ENCODE assay signal across 22 cellular contexts in genomic region chr5:157345485-157345884, GRCh38.
DNase-seq lines count a peak whose midpoint lies in the region; ATAC-seq, FAIRE-seq and TF ChIP-seq lines count a peak whose summit lies in the region.
"Had no signal": no experiment of that assay in that cellular context is flagged by ENCODE, and none has a peak within 500 bp of the region (broad histone marks: within the 10 kb centered on the region; RNA-seq: fewer than 3 reads in every experiment).

No MANE protein-coding gene starts in this region.

- H3K9me3 Mint-ChIP-seq in T-helper 2 cell treated with Interferon-gamma antibody and Interleukin-4, amounts not matched to agents 5 μg/mL and 100 μg/mL, for 36 hours, result no peaks in the 10 kb centered on the region
- no peaks in the 10 kb centered on the region for H3K9me3 Mint-ChIP-seq in CD4-positive, alpha-beta T cell
- peaks cover 3 to 5% of the 10 kb centered on the region in 2 donors for H3K9me3 Mint-ChIP-seq in activated naive CD4-positive, alpha-beta T cell treated with anti-CD3 and anti-CD28 coated beads, Interleukin-2, amount 50 U/mL, for 72 hours
- H3K9me3 Mint-ChIP-seq in memory B cell, result no peaks in the 10 kb centered on the region

- H3K4me1 Mint-ChIP-seq in T-helper 2 cell treated with Interferon-gamma antibody and Interleukin-4, amounts not matched to agents 5 μg/mL and 100 μg/mL, for 36 hours (ENCODE audit: low read depth), result peaks cover 25% of the 10 kb centered on the region
- peaks cover 37% of the 10 kb centered on the region for H3K4me1 Mint-ChIP-seq in CD4-positive, alpha-beta T cell (ENCODE audit: low read depth)
- peaks cover 7% of the 10 kb centered on the region for H3K4me1 Mint-ChIP-seq in memory B cell

- H3K27me3 ChIP-seq in CD4-positive, alpha-beta T cell (ENCODE audit: control insufficient read depth, insufficient read depth, low read length), result no peaks in the 10 kb centered on the region
- H3K27me3 ChIP-seq: adrenal gland, cardiac muscle cell, hepatocyte, suprapubic skin had no signal

- intact Hi-C loops in CD4-positive, alpha-beta T cell (cut with DNase I, micrococcal nuclease), result no loop called here

- no peak for ATAC-seq in CD4-positive, alpha-beta T cell (ENCODE audit: poor library complexity)
- peak in 1 of 2 donors; percentile 10 for ATAC-seq in activated naive CD4-positive, alpha-beta T cell treated with anti-CD3 and anti-CD28 coated beads, Interleukin-2, amount 50 U/mL, for 72 hours
- ATAC-seq in memory B cell (ENCODE audit: low read depth) (no peak), HG03457 (IDR thresholded peaks at IDR 0.05; ENCODE audit: unreplicated experiment) (no peak)
- ATAC-seq: K562 had no signal

- CTCF ChIA-PET in CD4-positive, alpha-beta T cell (lab: Charles Lee), result interaction anchor here (1.5 to 3.4 kb wide), 4 partner anchors 10 to 398 kb away, joined by 4 to 10 read pairs (median 6); partner anchors contain the start of gene LSM11

- peak overlapping the region; percentile 21 for H3K27ac Mint-ChIP-seq in T-helper 2 cell treated with Interferon-gamma antibody and Interleukin-4, amounts not matched to agents 5 μg/mL and 100 μg/mL, for 36 hours
- peak overlapping the region; percentile 84 for H3K27ac Mint-ChIP-seq in CD4-positive, alpha-beta T cell
- H3K27ac Mint-ChIP-seq in activated naive CD4-positive, alpha-beta T cell treated with anti-CD3 and anti-CD28 coated beads, Interleukin-2, amount 50 U/mL, for 72 hours, result peak overlapping the region; percentile 79 to 84
- peak overlapping the region; percentile 83 for H3K27ac Mint-ChIP-seq in memory B cell

- peaks cover 80% of the 10 kb centered on the region for H3K36me3 Mint-ChIP-seq in T-helper 2 cell treated with Interferon-gamma antibody and Interleukin-4, amounts not matched to agents 5 μg/mL and 100 μg/mL, for 36 hours (ENCODE audit: low read depth)
- peaks cover 93% of the 10 kb centered on the region for H3K36me3 Mint-ChIP-seq in CD4-positive, alpha-beta T cell (ENCODE audit: low read depth)
- peaks cover 31 to 75% of the 10 kb centered on the region in 2 donors for H3K36me3 Mint-ChIP-seq in activated naive CD4-positive, alpha-beta T cell treated with anti-CD3 and anti-CD28 coated beads, Interleukin-2, amount 50 U/mL, for 72 hours
- peaks cover 42% of the 10 kb centered on the region for H3K36me3 Mint-ChIP-seq in memory B cell

- no peak for DNase-seq in T-helper 2 cell treated with Interferon-gamma antibody and Interleukin-4, amounts not matched to agents 5 μg/mL and 100 μg/mL, for 36 hours (ENCODE audit: low spot score)
- no peak for DNase-seq in T-helper 2 cell
- no peak for DNase-seq in CD4-positive, alpha-beta T cell
- DNase-seq in activated naive CD4-positive, alpha-beta T cell treated with anti-CD3 and anti-CD28 coated beads, Interleukin-2, amount 50 U/mL, for 72 hours (ENCODE audit: low spot score in 2 of 2), result no peak
- no peak for DNase-seq in memory B cell (ENCODE audit: low spot score in 2 of 2)
- DNase-seq in frontal cortex (ENCODE audit: low spot score in 2 of 2), result no peak
- DNase-seq in NCI-H510A treated with DMSO at 0.1 percent for 48 hours (lab: John Stamatoyannopoulos, UW), result no peak
- DNase-seq: activated CD4-positive, CD25-positive, alpha-beta regulatory T cell treated with anti-CD3 and anti-CD28 coated beads, Interleukin-2, amount 50 U/mL, for 72 hours; BE2C; EL; foreskin fibroblast; NCI-H187; NCI-H446 treated with DMSO at 0.1 percent for 48 hours; stimulated activated CD4-positive, alpha-beta T cell treated with anti-CD3 and anti-CD28 coated beads, Interleukin-4, amount 100 ng/mL, for 4 hours had no signal

- no peak overlapping the region for H3K4me3 Mint-ChIP-seq in T-helper 2 cell treated with Interferon-gamma antibody and Interleukin-4, amounts not matched to agents 5 μg/mL and 100 μg/mL, for 36 hours
- no peak overlapping the region for H3K4me3 Mint-ChIP-seq in CD4-positive, alpha-beta T cell
- H3K4me3 Mint-ChIP-seq in memory B cell, result no peak overlapping the region

- no peak for FAIRE-seq in frontal cortex (lab: Jason Lieb, UNC)
- FAIRE-seq: H54, K562 had no signal

- no peaks in the 10 kb centered on the region for H3K9me3 ChIP-seq in CD4-positive, alpha-beta T cell (ENCODE audit: control insufficient read depth, low read length)
- H3K9me3 ChIP-seq: adrenal gland, BE2C, suprapubic skin had no signal

- H3K27ac ChIP-seq in CD4-positive, alpha-beta T cell (ENCODE audit: low read depth, low read length), result no peak overlapping the region
- H3K27ac ChIP-seq: hepatocyte, SK-N-MC, suprapubic skin had no signal

- TF ChIP-seq CTCF in CD4-positive, alpha-beta T cell (IDR thresholded peaks at IDR 0.05), result no peak

- POLR2A ChIA-PET in CD4-positive, alpha-beta T cell (lab: Charles Lee), result no interaction called here

- H3K27me3 Mint-ChIP-seq in T-helper 2 cell treated with Interferon-gamma antibody and Interleukin-4, amounts not matched to agents 5 μg/mL and 100 μg/mL, for 36 hours (ENCODE audit: low read depth), result no peaks in the 10 kb centered on the region
- no peaks in the 10 kb centered on the region for H3K27me3 Mint-ChIP-seq in CD4-positive, alpha-beta T cell
- H3K27me3 Mint-ChIP-seq in memory B cell, result no peaks in the 10 kb centered on the region

Comparison
In these comparisons a context has a peak if more than half of its experiments do, and no peak if none do; other contexts are left out.
1. H3K27ac Mint-ChIP-seq: peak in every context shown above with its lines; median percentile 84 in CD4-positive, alpha-beta T cell; 83 in memory B cell; 82 in activated naive CD4-positive, alpha-beta T cell treated with anti-CD3 and anti-CD28 coated beads, Interleukin-2, amount 50 U/mL, for 72 hours; 21 in T-helper 2 cell treated with Interferon-gamma antibody and Interleukin-4, amounts not matched to agents 5 μg/mL and 100 μg/mL, for 36 hours.